ENCODE assay signal across 1 cellular context in genomic region chr3:73719877-73720276, GRCh38.
TF ChIP-seq lines count a peak whose summit lies in the region.

No MANE protein-coding gene starts in this region.

TF ChIP-seq in GM23338, 12 proteins besides CTCF, POLR2A, EP300 and RAD21 (continued from another document):
- TF ChIP-seq ZNF462 (CRISPR knock-in tag; IDR thresholded peaks at IDR 0.05) = no peak
